ENCODE assay signal across 18 cellular contexts in the genomic region with DNA sequence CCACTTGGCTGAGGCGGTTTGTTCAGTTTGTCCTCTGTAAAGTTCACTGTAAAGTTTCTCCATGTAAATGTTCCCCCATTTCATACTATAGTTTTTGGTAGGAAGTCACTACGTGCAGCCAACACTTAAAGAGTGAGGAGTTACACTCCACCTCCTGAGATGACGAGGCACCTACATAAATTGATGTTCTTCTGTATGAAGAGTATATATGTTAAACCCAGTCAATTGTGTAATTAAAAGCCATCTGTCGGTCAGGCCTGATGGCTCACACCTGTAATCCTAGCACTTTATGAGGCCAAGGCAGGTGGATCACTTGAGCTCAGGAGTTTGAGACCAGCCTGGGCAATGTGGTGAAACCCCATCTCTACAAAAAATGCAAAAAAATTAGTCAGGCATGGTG.
"Had no signal": no experiment of that assay in that cellular context is flagged by ENCODE, and none has a peak within 500 bp of the region (broad histone marks: within the 10 kb centered on the region; RNA-seq: fewer than 3 reads in every experiment).

No MANE protein-coding gene starts in this region.

- H3K27me3 ChIP-seq: brain microvascular endothelial cell, gastrocnemius medialis, right lobe of liver, spleen, tibial nerve had no signal

- H3K27me3 Mint-ChIP-seq: activated CD8-positive, alpha-beta memory T cell treated with anti-CD3 and anti-CD28 coated beads, Interleukin-2, amount 10 ng/mL, durations not matched to agents 7 days and 5 days; activated naive CD8-positive, alpha-beta T cell treated with anti-CD3 and anti-CD28 coated beads for 36 hours; stimulated activated memory B cell treated with anti-CD40 and anti-IgM and Interleukin-4, amounts not matched to agents 10 μg/mL and 1 μg/mL and 100 μg/mL, for 72 hours had no signal

- H3K4me3 Mint-ChIP-seq: activated CD8-positive, alpha-beta memory T cell treated with anti-CD3 and anti-CD28 coated beads, Interleukin-2, amount 10 ng/mL, durations not matched to agents 7 days and 5 days; activated naive CD8-positive, alpha-beta T cell treated with anti-CD3 and anti-CD28 coated beads for 36 hours; activated T-cell treated with anti-CD3 and anti-CD28 coated beads, Interleukin-2, amount 50 U/mL, for 4 hours; nephron; stimulated activated memory B cell treated with anti-CD40 and anti-IgM and Interleukin-4, amounts not matched to agents 10 μg/mL and 1 μg/mL and 100 μg/mL, for 72 hours had no signal

- DNase-seq: activated CD4-positive, alpha-beta T cell treated with anti-CD3 and anti-CD28 coated beads, Interleukin-2, amount 50 U/mL, for 48 hours; activated CD8-positive, alpha-beta memory T cell treated with anti-CD3 and anti-CD28 coated beads, Interleukin-2, amount 10 ng/mL, durations not matched to agents 7 days and 5 days; activated gamma-delta T cell treated with Interleukin-2 at 50 U/mL for 16 hours; activated naive CD8-positive, alpha-beta T cell treated with anti-CD3 and anti-CD28 coated beads for 36 hours; activated T-cell treated with anti-CD3 and anti-CD28 coated beads, Interleukin-2, amount 50 U/mL, for 4 hours; brain microvascular endothelial cell; effector memory CD4-positive, alpha-beta T cell; gastrocnemius medialis; left ventricle myocardium superior; mesenchymal stem cell; psoas muscle; right lobe of liver; spleen; stimulated activated CD4-positive, alpha-beta T cell treated with anti-CD3 and anti-CD28 coated beads, Interleukin-1b, Interleukin-23, amount 100 ng/mL, for 48 hours had no signal

- H3K27ac Mint-ChIP-seq: activated CD8-positive, alpha-beta memory T cell treated with anti-CD3 and anti-CD28 coated beads, Interleukin-2, amount 10 ng/mL, durations not matched to agents 7 days and 5 days; activated naive CD8-positive, alpha-beta T cell treated with anti-CD3 and anti-CD28 coated beads for 36 hours; nephron; stimulated activated memory B cell treated with anti-CD40 and anti-IgM and Interleukin-4, amounts not matched to agents 10 μg/mL and 1 μg/mL and 100 μg/mL, for 72 hours had no signal

- H3K4me3 ChIP-seq: gastrocnemius medialis, psoas muscle, right lobe of liver, spleen, tibial nerve had no signal

- H3K27ac ChIP-seq: brain microvascular endothelial cell, gastrocnemius medialis, psoas muscle, right lobe of liver, spleen, tibial nerve had no signal

- H3K4me1 Mint-ChIP-seq: nephron had no signal

- ATAC-seq: activated CD4-positive, CD25-positive, alpha-beta regulatory T cell treated with anti-CD3 and anti-CD28 coated beads, Interleukin-2, amount 50 U/mL, for 24 hours; activated CD8-positive, alpha-beta memory T cell treated with anti-CD3 and anti-CD28 coated beads, Interleukin-2, amount 10 ng/mL, durations not matched to agents 7 days and 5 days; activated T-cell treated with anti-CD3 and anti-CD28 coated beads, Interleukin-2, amount 50 U/mL, for 4 hours; gastrocnemius medialis; left ventricle myocardium superior; psoas muscle; right lobe of liver; stimulated activated memory B cell treated with anti-CD40 and anti-IgM and Interleukin-4, amounts not matched to agents 10 μg/mL and 1 μg/mL and 100 μg/mL, for 72 hours had no signal

- H3K9me3 ChIP-seq: gastrocnemius medialis, psoas muscle, right lobe of liver, spleen, tibial nerve had no signal

- H3K36me3 ChIP-seq: brain microvascular endothelial cell, gastrocnemius medialis, right lobe of liver, spleen had no signal

- H3K4me1 ChIP-seq: gastrocnemius medialis, psoas muscle had no signal

- H3K9me3 Mint-ChIP-seq: activated naive CD8-positive, alpha-beta T cell treated with anti-CD3 and anti-CD28 coated beads for 36 hours; activated T-cell treated with anti-CD3 and anti-CD28 coated beads, Interleukin-2, amount 50 U/mL, for 4 hours; nephron; stimulated activated memory B cell treated with anti-CD40 and anti-IgM and Interleukin-4, amounts not matched to agents 10 μg/mL and 1 μg/mL and 100 μg/mL, for 72 hours had no signal
